Comparison of ENCODE assay signal across 17 cellular contexts in the genomic region with DNA sequence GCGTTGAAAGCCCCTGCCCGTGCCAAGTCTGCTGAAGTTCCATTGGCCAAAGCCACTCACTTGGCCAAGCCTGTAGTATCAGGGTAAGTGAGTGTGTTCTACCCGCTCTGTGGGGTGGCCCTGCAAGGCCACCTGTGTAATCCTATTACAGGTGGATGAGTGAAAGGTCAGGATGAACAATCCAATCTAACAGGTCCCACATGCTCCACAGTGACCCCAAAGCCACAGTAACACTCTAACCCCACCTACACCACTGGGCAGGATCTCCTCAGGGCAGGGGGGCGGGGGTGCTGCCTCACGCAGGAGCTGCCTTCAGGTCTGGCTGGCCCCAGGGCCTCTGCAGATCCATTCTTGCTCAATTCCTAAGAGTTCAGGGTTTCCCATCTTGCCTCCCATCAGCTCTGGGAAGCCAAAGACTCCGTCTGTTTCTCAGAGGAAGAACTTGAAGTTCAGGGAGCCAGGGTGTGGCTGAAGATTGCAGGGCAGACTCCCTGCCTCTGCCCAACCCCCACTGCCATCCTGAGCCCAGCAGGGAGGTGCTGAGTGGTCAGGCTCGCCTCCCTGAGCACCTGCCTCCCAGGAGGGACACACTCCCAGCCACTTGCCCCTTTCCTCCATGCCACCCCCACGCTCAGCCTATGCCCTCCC. TPM values are rescaled to one million over a fixed set of nuclear protein-coding genes. Genes with fewer than 3 reads are reported as not detected.
A peak's percentile ranks its signal among the peaks of the same experiment; 100 is the strongest.
DNase-seq lines count a peak whose midpoint lies in the region; ATAC-seq and TF ChIP-seq lines count a peak whose summit lies in the region.
"Had no signal": no experiment of that assay in that cellular context is flagged by ENCODE, and none has a peak within 500 bp of the region (broad histone marks: within the 10 kb centered on the region; RNA-seq: fewer than 3 reads in every experiment).

No MANE protein-coding gene starts in this region.

- intact Hi-C loops in mucosa of descending colon (cut with DNase I, micrococcal nuclease) = no loop called here

- TF ChIP-seq CTCF in endodermal cell (conservative IDR thresholded peaks at IDR 0.05) (no peak), mucosa of descending colon (IDR thresholded peaks at IDR 0.05) (no peak)

- H3K4me1 ChIP-seq in endodermal cell (ENCODE audit: control insufficient read depth, insufficient read depth, low read length) (no peaks in the 10 kb centered on the region), mucosa of descending colon (ENCODE audit: low read depth) (peaks cover 28% of the 10 kb centered on the region), GM23248 (ENCODE audit: insufficient read depth) (no peaks in the 10 kb centered on the region)

- DNase-seq in activated effector memory CD4-positive, alpha-beta T cell treated with anti-CD3 and anti-CD28 coated beads, Interleukin-2, amount 50 U/mL, for 16 hours = peak; percentile 39
- DNase-seq in activated effector memory CD4-positive, alpha-beta T cell treated with Interleukin-2 at 50 U/mL for 16 hours = no peak
- peak; percentile 48 for DNase-seq in endodermal cell
- peak; percentile 83 to 85 (median 84) for DNase-seq in mucosa of descending colon
- no peak for DNase-seq in SKM-1 treated with dmso at 0.1 percent for 144 hours (lab: John Stamatoyannopoulos, UW; ENCODE audit: unreplicated experiment)
- no peak for DNase-seq in SHP77 (lab: John Stamatoyannopoulos, UW)
- DNase-seq in GM23248 = no peak
- DNase-seq: activated naive CD4-positive, alpha-beta T cell treated with anti-CD3 and anti-CD28 coated beads, Interleukin-2, amount 50 U/mL, for 16 hours; activated T-cell treated with anti-CD3 and anti-CD28 coated beads, Interleukin-2, amount 50 U/mL, for 24 hours; aorta; NCI-H1436 treated with DMSO at 0.1 percent for 48 hours; NCI-H2171; stimulated activated CD4-positive, alpha-beta T cell treated with anti-CD3 and anti-CD28 coated beads, Interleukin-4, amount 100 ng/mL, for 4 hours; T-helper 9 cell had no signal

- ATAC-seq in mucosa of descending colon (peak; percentile 87), GM21526 (IDR thresholded peaks at IDR 0.05; ENCODE audit: low FRiP score, unreplicated experiment) (no peak)
- ATAC-seq: activated CD4-positive, CD25-positive, alpha-beta regulatory T cell treated with anti-CD3 and anti-CD28 coated beads, Interleukin-2, amount 50 U/mL, for 24 hours had no signal

- H3K27ac ChIP-seq in endodermal cell (ENCODE audit: low read depth, low read length) = no peak overlapping the region
- H3K27ac ChIP-seq in GM23248 = no peak overlapping the region

- no peak overlapping the region for H2AFZ ChIP-seq in GM23248

- H3K4me3 ChIP-seq in endodermal cell (ENCODE audit: low read length) (no peak overlapping the region), mucosa of descending colon (no peak overlapping the region), GM23248 (no peak overlapping the region)

- no peaks in the 10 kb centered on the region for H3K79me2 ChIP-seq in GM23248 (ENCODE audit: insufficient read depth)

- no peak overlapping the region for H3K4me2 ChIP-seq in GM23248 (ENCODE audit: unreplicated experiment)

- 86 to 90% methylated on average over 7 to 8 of the region's 8 CpGs for WGBS in endodermal cell (ENCODE audit: insufficient coverage in 1 of 2, insufficient read length in 1 of 2), 2 experiments
- 50 to 51% methylated on average over 8 of the region's 8 CpGs for WGBS in GM23248 (ENCODE audit: low coverage in 1 of 2, low lambda C conversion rate in 2 of 2, missing lambda C conversion rate in 2 of 2), 2 experiments

- H3K36me3 ChIP-seq in endodermal cell (ENCODE audit: control insufficient read depth, insufficient read depth, low read length) (no peaks in the 10 kb centered on the region), mucosa of descending colon (ENCODE audit: low read depth) (no peaks in the 10 kb centered on the region), GM23248 (ENCODE audit: low read depth) (no peaks in the 10 kb centered on the region)

- H3K27me3 ChIP-seq in endodermal cell (ENCODE audit: control insufficient read depth, insufficient read depth, low read length, poor library complexity, severe bottlenecking) (no peaks in the 10 kb centered on the region), GM23248 (replicated peaks; ENCODE audit: insufficient read depth) (no peaks in the 10 kb centered on the region)

- H3K27me3 Mint-ChIP-seq in endodermal cell (ENCODE audit: insufficient read depth) = no peaks in the 10 kb centered on the region
- H3K27me3 Mint-ChIP-seq: activated T-cell treated with anti-CD3 and anti-CD28 coated beads, Interleukin-2, amount 50 U/mL, for 24 hours; central memory CD8-positive, alpha-beta T cell had no signal

- H3K9me3 ChIP-seq in endodermal cell (ENCODE audit: control insufficient read depth, low read length) = no peaks in the 10 kb centered on the region
- H3K9me3 ChIP-seq in mucosa of descending colon = no peaks in the 10 kb centered on the region
- H3K9me3 ChIP-seq in GM23248 (ENCODE audit: low read depth) = no peaks in the 10 kb centered on the region

- no peak overlapping the region for H3K4me3 Mint-ChIP-seq in endodermal cell
- H3K4me3 Mint-ChIP-seq: activated T-cell treated with anti-CD3 and anti-CD28 coated beads, Interleukin-2, amount 50 U/mL, for 24 hours; central memory CD8-positive, alpha-beta T cell had no signal

- H3K4me1 Mint-ChIP-seq in endodermal cell = peaks cover 4% of the 10 kb centered on the region
- H3K4me1 Mint-ChIP-seq: central memory CD8-positive, alpha-beta T cell had no signal

- in situ Hi-C loops in GM23248 (cut with MboI) = loop anchor here (25.0 kb wide), 1 partner anchor 983 kb away; no protein-coding TSS in a partner anchor

- H3K9me2 ChIP-seq in GM23248 (ENCODE audit: insufficient read depth) = no peaks in the 10 kb centered on the region

- no peaks in the 10 kb centered on the region for H4K20me1 ChIP-seq in GM23248 (ENCODE audit: insufficient read depth)

- no peaks in the 10 kb centered on the region for H3K36me3 Mint-ChIP-seq in endodermal cell (ENCODE audit: low read depth)

- H3K27ac Mint-ChIP-seq in endodermal cell = no peak overlapping the region
- H3K27ac Mint-ChIP-seq: activated T-cell treated with anti-CD3 and anti-CD28 coated beads, Interleukin-2, amount 50 U/mL, for 24 hours had no signal

- H3K9me3 Mint-ChIP-seq in endodermal cell = no peaks in the 10 kb centered on the region
- H3K9me3 Mint-ChIP-seq: activated T-cell treated with anti-CD3 and anti-CD28 coated beads, Interleukin-2, amount 50 U/mL, for 24 hours; central memory CD8-positive, alpha-beta T cell had no signal

- H3K9ac ChIP-seq in endodermal cell (ENCODE audit: extremely low read depth, low read length, poor library complexity, severe bottlenecking) (no peak overlapping the region), GM23248 (no peak overlapping the region)

- no peaks in the 10 kb centered on the region for H3F3A ChIP-seq in GM23248 (ENCODE audit: insufficient read depth)

RNA-seq across cellular contexts. Expression of a gene that starts 9.7 kb away (rescaled TPM):
- total RNA-seq in endodermal cell (10 to 100 TPM in 1 of 2 donors, 1 to 10 TPM in 1; 9.6 to 14.4 TPM), mucosa of descending colon (10 to 100 TPM; 42.9 to 76.3 (median 72.3) TPM)
- polyA plus RNA-seq in endodermal cell (2013, experiment 1 of 2) = 9.8 TPM
- 9.0 TPM for polyA plus RNA-seq in endodermal cell (2013, experiment 2 of 2)
- total RNA-seq in GM23248 (2014; rRNA removed; shearing (Covaris generic)) = 12.6 and 38.3 TPM in 2 replicates
- polyA plus RNA-seq in GM23248 (2016; fragmentation: Nextera tagmentation; extraction: Ambion mirVana) = 8.8 and 9.3 TPM in 2 replicates

RNA-seq across cellular contexts. Expression of a gene that starts 34.9 kb away (rescaled TPM):
- total RNA-seq in endodermal cell (100 to 1,000 TPM; 277 to 292 TPM), mucosa of descending colon (100 to 1,000 TPM; 265 to 296 (median 284) TPM)
- polyA plus RNA-seq in endodermal cell (2013, experiment 1 of 2) = 259 TPM
- polyA plus RNA-seq in endodermal cell (2013, experiment 2 of 2) = 244 TPM
- total RNA-seq in GM23248 (2014; rRNA removed; shearing (Covaris generic)) = 145 and 147 TPM in 2 replicates
- polyA plus RNA-seq in GM23248 (2016; fragmentation: Nextera tagmentation; extraction: Ambion mirVana) = 259 and 268 TPM in 2 replicates

Comparison
In these comparisons a context has a peak if more than half of its experiments do, and no peak if none do; other contexts are left out.
1. DNase-seq: peak in activated effector memory CD4-positive, alpha-beta T cell treated with anti-CD3 and anti-CD28 coated beads, Interleukin-2, amount 50 U/mL, for 16 hours (single experiment), endodermal cell (single experiment) and mucosa of descending colon (3 of 3); none in activated effector memory CD4-positive, alpha-beta T cell treated with Interleukin-2 at 50 U/mL for 16 hours (single experiment), SKM-1 treated with dmso at 0.1 percent for 144 hours (single experiment), SHP77 (0 of 2) and GM23248 (single experiment).